1 cellular context compared by ENCODE assay signal in genomic region chr6:33410050-33410710, GRCh38.
TF ChIP-seq lines count a peak whose summit lies in the region.

No MANE protein-coding gene starts in this region.

TF ChIP-seq in WTC11, 78 proteins besides CTCF, POLR2A, EP300 and RAD21 (continued from another document and continues in another):
- TF ChIP-seq ZNF512 (CRISPR knock-in tag; IDR thresholded peaks at IDR 0.05; ENCODE audit: borderline replicate concordance) (no peak), FOXJ3 (CRISPR knock-in tag; IDR thresholded peaks at IDR 0.05; ENCODE audit: borderline replicate concordance) (no peak), E2F5 (CRISPR knock-in tag; IDR thresholded peaks at IDR 0.05) (peak; percentile 95), ATF6 (CRISPR knock-in tag; IDR thresholded peaks at IDR 0.05) (no peak), E2F1 (CRISPR knock-in tag; IDR thresholded peaks at IDR 0.05) (peak; percentile 88), FOXP1 (CRISPR knock-in tag; IDR thresholded peaks at IDR 0.05; ENCODE audit: borderline replicate concordance) (peak; percentile 94), SMAD3 (CRISPR knock-in tag; IDR thresholded peaks at IDR 0.05; ENCODE audit: borderline replicate concordance) (peak; percentile 57; the same call in 1 of the 2 replicates), ESRRA (CRISPR knock-in tag; IDR thresholded peaks at IDR 0.05; ENCODE audit: borderline replicate concordance) (peak; percentile 77; the same call in 1 of the 2 replicates), MXD4 (CRISPR knock-in tag; IDR thresholded peaks at IDR 0.05; ENCODE audit: borderline replicate concordance) (no peak), ATF3 (CRISPR knock-in tag; conservative IDR thresholded peaks at IDR 0.05) (no peak), CREB1 (CRISPR knock-in tag; IDR thresholded peaks at IDR 0.05) (peak; percentile 88; the same call in 1 of the 2 replicates), ZNF532 (CRISPR knock-in tag; IDR thresholded peaks at IDR 0.05; ENCODE audit: borderline replicate concordance) (no peak), MYBL2 (CRISPR knock-in tag; IDR thresholded peaks at IDR 0.05) (peak; percentile 94), HMGXB4 (CRISPR knock-in tag; IDR thresholded peaks at IDR 0.05) (no peak), NR1H2 (CRISPR knock-in tag; IDR thresholded peaks at IDR 0.05) (no peak), ZBTB21 (CRISPR knock-in tag; IDR thresholded peaks at IDR 0.05; ENCODE audit: borderline replicate concordance) (peak; percentile 94), HMGA2 (CRISPR knock-in tag; IDR thresholded peaks at IDR 0.05) (no peak), IRF2 (CRISPR knock-in tag; IDR thresholded peaks at IDR 0.05; ENCODE audit: borderline replicate concordance, low read depth) (no peak), ETV6 (CRISPR knock-in tag; IDR thresholded peaks at IDR 0.05) (peak; percentile 92), TP53 (CRISPR knock-in tag; IDR thresholded peaks at IDR 0.05) (0 out of 2 replicates have a peak, but pooled peaks have one; percentile 78), ARID4B (CRISPR knock-in tag; IDR thresholded peaks at IDR 0.05; ENCODE audit: borderline replicate concordance) (peak; percentile 76; the same call in 1 of the 2 replicates), CREM (CRISPR knock-in tag; IDR thresholded peaks at IDR 0.05) (peak; percentile 89; the same call in 1 of the 2 replicates), JAZF1 (CRISPR knock-in tag; IDR thresholded peaks at IDR 0.05) (no peak), ZNF232 (CRISPR knock-in tag; IDR thresholded peaks at IDR 0.05) (0 out of 2 replicates have a peak, but pooled peaks have one; percentile 70), CDX4 (CRISPR knock-in tag; IDR thresholded peaks at IDR 0.05; ENCODE audit: borderline replicate concordance) (no peak), NFYB (CRISPR knock-in tag; conservative IDR thresholded peaks at IDR 0.05; ENCODE audit: low read depth) (peak; percentile 93), GRHL2 (CRISPR knock-in tag; IDR thresholded peaks at IDR 0.05; ENCODE audit: insufficient replicate concordance, severe bottlenecking) (no peak), ZMAT4 (CRISPR knock-in tag; IDR thresholded peaks at IDR 0.05) (no peak), NFATC4 (CRISPR knock-in tag; IDR thresholded peaks at IDR 0.05) (peak; percentile 74; the same call in 1 of the 2 replicates), TCF7 (CRISPR knock-in tag; IDR thresholded peaks at IDR 0.05; ENCODE audit: low read depth) (no peak), ATF1 (CRISPR knock-in tag; IDR thresholded peaks at IDR 0.05) (no peak), SMAD4 (CRISPR knock-in tag; IDR thresholded peaks at IDR 0.05) (no peak), IRF1 (CRISPR knock-in tag; IDR thresholded peaks at IDR 0.05) (no peak), PREB (CRISPR knock-in tag; IDR thresholded peaks at IDR 0.05; ENCODE audit: borderline replicate concordance) (no peak; the same call in 1 of the 2 replicates), NR2C2 (CRISPR knock-in tag; IDR thresholded peaks at IDR 0.05) (no peak), MLX (CRISPR knock-in tag; IDR thresholded peaks at IDR 0.05) (no peak), NR3C1 (CRISPR knock-in tag; conservative IDR thresholded peaks at IDR 0.05; ENCODE audit: low read depth) (no peak)
